Comparison of ENCODE assay signal across 26 cellular contexts in the genomic region with DNA sequence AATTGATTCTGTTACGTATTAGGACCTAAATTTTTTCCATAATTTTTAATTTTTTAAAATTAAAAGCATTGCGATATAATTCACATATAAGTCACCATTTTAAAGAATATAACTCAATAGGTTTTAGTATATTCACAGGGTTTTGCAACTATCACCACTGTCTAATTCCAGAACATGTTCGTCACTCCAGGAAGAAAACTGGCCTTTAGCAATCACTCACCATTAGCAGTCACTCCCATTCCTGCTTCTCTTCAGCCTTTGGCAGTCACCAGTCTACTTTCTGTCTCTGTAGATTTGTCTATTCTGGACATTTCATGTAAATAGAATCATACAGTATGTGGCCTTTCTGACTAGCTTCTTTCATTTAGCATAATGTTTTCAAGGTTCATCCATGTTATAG.
"Had no signal": no experiment of that assay in that cellular context is flagged by ENCODE, and none has a peak within 500 bp of the region (broad histone marks: within the 10 kb centered on the region; RNA-seq: fewer than 3 reads in every experiment).

No MANE protein-coding gene starts in this region.

- H3K27me3 Mint-ChIP-seq: activated B cell treated with CpG ODN at 0.5 μM for 24 hours; activated CD4-positive, alpha-beta T cell treated with anti-CD3 and anti-CD28 coated beads for 36 hours; activated naive CD4-positive, alpha-beta T cell treated with anti-CD3 and anti-CD28 coated beads, Interleukin-2, amount 10 ng/mL, durations not matched to agents 7 days and 5 days; T-helper 17 cell had no signal

- H3K27ac ChIP-seq: esophagus muscularis mucosa, pancreas, psoas muscle, right atrium auricular region, upper lobe of right lung had no signal

- H3K9me3 ChIP-seq: esophagus muscularis mucosa, pancreas, psoas muscle, right atrium auricular region, upper lobe of right lung had no signal

- H3K27ac Mint-ChIP-seq: activated B cell treated with CpG ODN at 0.5 μM for 24 hours; activated CD4-positive, alpha-beta T cell treated with anti-CD3 and anti-CD28 coated beads for 36 hours; activated naive CD4-positive, alpha-beta T cell treated with anti-CD3 and anti-CD28 coated beads, Interleukin-2, amount 10 ng/mL, durations not matched to agents 7 days and 5 days; activated T-helper 2 cell treated with anti-CD3 and anti-CD28 coated beads, Interferon-gamma antibody, Interleukin-2, Interleukin-4, amounts not matched to agents 10 μg/mL and 5 μg/mL and 100 μg/mL, durations not matched to agents 14 hours and 24 hours and 36 hours; nephron progenitor cell; T-helper 17 cell had no signal

- H3K4me1 ChIP-seq: pancreas, right atrium auricular region, upper lobe of right lung had no signal

- H3K4me3 Mint-ChIP-seq: activated B cell treated with CpG ODN at 0.5 μM for 24 hours; activated CD4-positive, alpha-beta T cell treated with anti-CD3 and anti-CD28 coated beads for 36 hours; activated naive CD4-positive, alpha-beta T cell treated with anti-CD3 and anti-CD28 coated beads, Interleukin-2, amount 10 ng/mL, durations not matched to agents 7 days and 5 days; activated T-cell treated with anti-CD3 and anti-CD28 coated beads, Interleukin-2, amount 50 U/mL, for 4 hours; nephron progenitor cell; T-helper 17 cell had no signal

- H3K9me3 Mint-ChIP-seq: activated B cell treated with CpG ODN at 0.5 μM for 24 hours; activated naive CD4-positive, alpha-beta T cell treated with anti-CD3 and anti-CD28 coated beads, Interleukin-2, amount 10 ng/mL, durations not matched to agents 7 days and 5 days had no signal

- H3K27me3 ChIP-seq: esophagus muscularis mucosa, pancreas, right atrium auricular region, upper lobe of right lung had no signal

- DNase-seq: activated B cell treated with CpG ODN at 0.5 μM for 24 hours; activated CD4-positive, alpha-beta T cell treated with anti-CD3 and anti-CD28 coated beads for 36 hours; activated CD4-positive, alpha-beta T cell treated with anti-CD3 and anti-CD28 coated beads, Interleukin-2, amount 50 U/mL, for 4 hours; activated CD8-positive, alpha-beta memory T cell treated with anti-CD3 and anti-CD28 coated beads for 24 hours; activated CD8-positive, alpha-beta memory T cell treated with anti-CD3 and anti-CD28 coated beads, Interleukin-2, amount 50 U/mL, for 48 hours; activated naive CD4-positive, alpha-beta T cell treated with anti-CD3 and anti-CD28 coated beads, Interleukin-2, amount 10 ng/mL, durations not matched to agents 7 days and 5 days; activated T-cell treated with anti-CD3 and anti-CD28 coated beads, Interleukin-2, amount 50 U/mL, for 4 hours; caudate nucleus; dermis blood vessel endothelial cell; effector CD8-positive, alpha-beta T cell; foreskin melanocyte; glutamatergic neuron; hippocampal formation; left ventricle myocardium superior; mammary epithelial cell; nephron progenitor cell; pancreas; psoas muscle; stimulated activated CD4-positive, alpha-beta T cell treated with anti-CD3 and anti-CD28 coated beads, Interleukin-4, amount 100 ng/mL, for 24 hours; stimulated activated naive CD8-positive, alpha-beta T cell treated with anti-CD3 and anti-CD28 coated beads, Interleukin-15, Interleukin-2, amounts not matched to agents 100 U/mL and 50 U/mL, for 24 hours; SW 1271; T-helper 17 cell; upper lobe of right lung had no signal

- ATAC-seq: activated CD4-positive, alpha-beta T cell treated with anti-CD3 and anti-CD28 coated beads for 36 hours; activated T-cell treated with anti-CD3 and anti-CD28 coated beads, Interleukin-2, amount 50 U/mL, for 4 hours; left ventricle myocardium superior; pancreas; stimulated activated naive CD8-positive, alpha-beta T cell treated with anti-CD3 and anti-CD28 coated beads, Interleukin-15, Interleukin-2, amounts not matched to agents 100 U/mL and 50 U/mL, for 24 hours; T-helper 17 cell; upper lobe of right lung had no signal

- H3K36me3 ChIP-seq: pancreas, right atrium auricular region, upper lobe of right lung had no signal

- H3K4me3 ChIP-seq: esophagus muscularis mucosa, pancreas, psoas muscle, right atrium auricular region, upper lobe of right lung had no signal
